Comparison of ENCODE assay signal across 1 cellular context in the genomic region with DNA sequence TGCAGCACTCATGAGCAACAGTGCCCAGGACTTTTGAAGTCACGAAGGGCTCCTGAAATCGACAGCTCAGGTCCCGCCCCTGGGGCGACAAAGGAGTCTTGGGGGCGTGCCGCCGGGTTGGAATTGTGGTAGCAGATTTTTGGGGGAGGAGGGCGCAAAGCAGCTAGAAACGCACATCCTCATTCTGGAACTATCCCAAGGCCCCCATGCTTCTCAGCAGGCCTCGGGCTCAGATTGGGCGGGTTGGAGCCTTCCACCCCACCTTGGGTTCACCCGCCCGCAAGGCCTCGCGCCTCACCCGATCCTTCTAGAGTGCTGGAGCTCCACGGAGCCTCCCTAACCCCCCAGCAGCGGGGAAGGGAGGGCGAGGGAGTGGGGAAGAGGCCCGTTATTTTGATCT.
TF ChIP-seq lines count a peak whose summit lies in the region.

No MANE protein-coding gene starts in this region.

TF ChIP-seq in WTC11, 78 proteins besides CTCF, POLR2A, EP300 and RAD21 (continued from another document):
- TF ChIP-seq, protein P1, sequence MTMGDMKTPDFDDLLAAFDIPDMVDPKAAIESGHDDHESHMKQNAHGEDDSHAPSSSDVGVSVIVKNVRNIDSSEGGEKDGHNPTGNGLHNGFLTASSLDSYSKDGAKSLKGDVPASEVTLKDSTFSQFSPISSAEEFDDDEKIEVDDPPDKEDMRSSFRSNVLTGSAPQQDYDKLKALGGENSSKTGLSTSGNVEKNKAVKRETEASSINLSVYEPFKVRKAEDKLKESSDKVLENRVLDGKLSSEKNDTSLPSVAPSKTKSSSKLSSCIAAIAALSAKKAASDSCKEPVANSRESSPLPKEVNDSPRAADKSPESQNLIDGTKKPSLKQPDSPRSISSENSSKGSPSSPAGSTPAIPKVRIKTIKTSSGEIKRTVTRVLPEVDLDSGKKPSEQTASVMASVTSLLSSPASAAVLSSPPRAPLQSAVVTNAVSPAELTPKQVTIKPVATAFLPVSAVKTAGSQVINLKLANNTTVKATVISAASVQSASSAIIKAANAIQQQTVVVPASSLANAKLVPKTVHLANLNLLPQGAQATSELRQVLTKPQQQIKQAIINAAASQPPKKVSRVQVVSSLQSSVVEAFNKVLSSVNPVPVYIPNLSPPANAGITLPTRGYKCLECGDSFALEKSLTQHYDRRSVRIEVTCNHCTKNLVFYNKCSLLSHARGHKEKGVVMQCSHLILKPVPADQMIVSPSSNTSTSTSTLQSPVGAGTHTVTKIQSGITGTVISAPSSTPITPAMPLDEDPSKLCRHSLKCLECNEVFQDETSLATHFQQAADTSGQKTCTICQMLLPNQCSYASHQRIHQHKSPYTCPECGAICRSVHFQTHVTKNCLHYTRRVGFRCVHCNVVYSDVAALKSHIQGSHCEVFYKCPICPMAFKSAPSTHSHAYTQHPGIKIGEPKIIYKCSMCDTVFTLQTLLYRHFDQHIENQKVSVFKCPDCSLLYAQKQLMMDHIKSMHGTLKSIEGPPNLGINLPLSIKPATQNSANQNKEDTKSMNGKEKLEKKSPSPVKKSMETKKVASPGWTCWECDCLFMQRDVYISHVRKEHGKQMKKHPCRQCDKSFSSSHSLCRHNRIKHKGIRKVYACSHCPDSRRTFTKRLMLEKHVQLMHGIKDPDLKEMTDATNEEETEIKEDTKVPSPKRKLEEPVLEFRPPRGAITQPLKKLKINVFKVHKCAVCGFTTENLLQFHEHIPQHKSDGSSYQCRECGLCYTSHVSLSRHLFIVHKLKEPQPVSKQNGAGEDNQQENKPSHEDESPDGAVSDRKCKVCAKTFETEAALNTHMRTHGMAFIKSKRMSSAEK (CRISPR knock-in tag; IDR thresholded peaks at IDR 0.05; ENCODE audit: borderline replicate concordance) = no peak
- TF ChIP-seq, protein P2, sequence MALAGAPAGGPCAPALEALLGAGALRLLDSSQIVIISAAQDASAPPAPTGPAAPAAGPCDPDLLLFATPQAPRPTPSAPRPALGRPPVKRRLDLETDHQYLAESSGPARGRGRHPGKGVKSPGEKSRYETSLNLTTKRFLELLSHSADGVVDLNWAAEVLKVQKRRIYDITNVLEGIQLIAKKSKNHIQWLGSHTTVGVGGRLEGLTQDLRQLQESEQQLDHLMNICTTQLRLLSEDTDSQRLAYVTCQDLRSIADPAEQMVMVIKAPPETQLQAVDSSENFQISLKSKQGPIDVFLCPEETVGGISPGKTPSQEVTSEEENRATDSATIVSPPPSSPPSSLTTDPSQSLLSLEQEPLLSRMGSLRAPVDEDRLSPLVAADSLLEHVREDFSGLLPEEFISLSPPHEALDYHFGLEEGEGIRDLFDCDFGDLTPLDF (CRISPR knock-in tag; IDR thresholded peaks at IDR 0.05) = no peak
- TF ChIP-seq EMX1 (CRISPR knock-in tag; IDR thresholded peaks at IDR 0.05) (no peak), ZNF281 (CRISPR knock-in tag; IDR thresholded peaks at IDR 0.05) (no peak), GRHL2 (CRISPR knock-in tag; IDR thresholded peaks at IDR 0.05; ENCODE audit: insufficient replicate concordance, severe bottlenecking) (no peak)
